Comparison of ENCODE assay signal across 1 cellular context in the genomic region with DNA sequence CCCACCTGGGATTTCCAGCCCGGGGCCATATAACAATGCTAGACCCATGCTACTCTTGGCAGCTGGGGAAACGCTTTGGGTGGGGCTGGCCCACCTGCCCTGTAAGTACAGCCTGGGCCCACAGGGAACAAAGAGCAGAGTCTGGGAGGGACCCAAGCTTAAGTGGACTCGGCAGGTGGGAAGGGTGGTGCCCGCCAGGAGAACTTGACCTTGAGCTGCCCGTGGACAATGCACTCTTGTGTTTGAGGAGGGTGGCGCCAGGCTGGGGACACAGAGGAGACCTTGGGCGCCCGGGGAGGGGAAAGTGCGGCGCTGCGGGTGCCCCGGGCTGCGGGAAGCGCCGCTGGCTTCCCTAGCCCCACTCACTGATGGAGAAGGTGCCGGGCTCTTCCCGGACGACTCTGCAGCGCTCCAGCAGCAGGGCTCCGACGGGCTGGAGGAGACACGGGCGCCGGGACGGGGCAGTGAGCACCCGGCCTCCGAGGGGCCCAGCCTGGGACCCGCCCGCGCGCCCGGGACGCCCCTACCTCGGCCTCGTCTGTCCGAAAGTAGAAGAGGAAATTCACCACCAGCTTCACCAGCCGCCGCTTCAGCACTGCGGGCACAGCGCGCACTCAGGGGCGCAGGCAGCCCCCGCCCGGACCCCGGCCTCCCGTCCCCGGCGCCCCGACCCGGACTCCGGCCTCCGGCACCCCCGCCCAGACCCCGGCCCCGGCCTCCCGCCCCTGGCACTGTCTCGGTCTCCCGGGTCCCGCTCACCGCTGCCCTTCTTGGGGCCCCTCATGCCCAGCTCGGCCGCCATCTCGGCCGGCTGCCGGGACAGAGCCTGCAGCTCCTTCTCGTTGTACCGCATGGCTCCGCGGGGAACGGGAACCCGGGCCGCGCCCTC.
A peak's percentile ranks its signal among the peaks of the same experiment; 100 is the strongest.
TF ChIP-seq lines count a peak whose summit lies in the region.

No MANE protein-coding gene starts in this region.

TF ChIP-seq in HepG2, 621 proteins besides CTCF, POLR2A, EP300 and RAD21 (continued from another document and continues in another):
- TF ChIP-seq, protein P1, sequence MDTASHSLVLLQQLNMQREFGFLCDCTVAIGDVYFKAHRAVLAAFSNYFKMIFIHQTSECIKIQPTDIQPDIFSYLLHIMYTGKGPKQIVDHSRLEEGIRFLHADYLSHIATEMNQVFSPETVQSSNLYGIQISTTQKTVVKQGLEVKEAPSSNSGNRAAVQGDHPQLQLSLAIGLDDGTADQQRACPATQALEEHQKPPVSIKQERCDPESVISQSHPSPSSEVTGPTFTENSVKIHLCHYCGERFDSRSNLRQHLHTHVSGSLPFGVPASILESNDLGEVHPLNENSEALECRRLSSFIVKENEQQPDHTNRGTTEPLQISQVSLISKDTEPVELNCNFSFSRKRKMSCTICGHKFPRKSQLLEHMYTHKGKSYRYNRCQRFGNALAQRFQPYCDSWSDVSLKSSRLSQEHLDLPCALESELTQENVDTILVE (CRISPR knock-in tag; IDR thresholded peaks at IDR 0.05) = no peak
- TF ChIP-seq, protein P2, sequence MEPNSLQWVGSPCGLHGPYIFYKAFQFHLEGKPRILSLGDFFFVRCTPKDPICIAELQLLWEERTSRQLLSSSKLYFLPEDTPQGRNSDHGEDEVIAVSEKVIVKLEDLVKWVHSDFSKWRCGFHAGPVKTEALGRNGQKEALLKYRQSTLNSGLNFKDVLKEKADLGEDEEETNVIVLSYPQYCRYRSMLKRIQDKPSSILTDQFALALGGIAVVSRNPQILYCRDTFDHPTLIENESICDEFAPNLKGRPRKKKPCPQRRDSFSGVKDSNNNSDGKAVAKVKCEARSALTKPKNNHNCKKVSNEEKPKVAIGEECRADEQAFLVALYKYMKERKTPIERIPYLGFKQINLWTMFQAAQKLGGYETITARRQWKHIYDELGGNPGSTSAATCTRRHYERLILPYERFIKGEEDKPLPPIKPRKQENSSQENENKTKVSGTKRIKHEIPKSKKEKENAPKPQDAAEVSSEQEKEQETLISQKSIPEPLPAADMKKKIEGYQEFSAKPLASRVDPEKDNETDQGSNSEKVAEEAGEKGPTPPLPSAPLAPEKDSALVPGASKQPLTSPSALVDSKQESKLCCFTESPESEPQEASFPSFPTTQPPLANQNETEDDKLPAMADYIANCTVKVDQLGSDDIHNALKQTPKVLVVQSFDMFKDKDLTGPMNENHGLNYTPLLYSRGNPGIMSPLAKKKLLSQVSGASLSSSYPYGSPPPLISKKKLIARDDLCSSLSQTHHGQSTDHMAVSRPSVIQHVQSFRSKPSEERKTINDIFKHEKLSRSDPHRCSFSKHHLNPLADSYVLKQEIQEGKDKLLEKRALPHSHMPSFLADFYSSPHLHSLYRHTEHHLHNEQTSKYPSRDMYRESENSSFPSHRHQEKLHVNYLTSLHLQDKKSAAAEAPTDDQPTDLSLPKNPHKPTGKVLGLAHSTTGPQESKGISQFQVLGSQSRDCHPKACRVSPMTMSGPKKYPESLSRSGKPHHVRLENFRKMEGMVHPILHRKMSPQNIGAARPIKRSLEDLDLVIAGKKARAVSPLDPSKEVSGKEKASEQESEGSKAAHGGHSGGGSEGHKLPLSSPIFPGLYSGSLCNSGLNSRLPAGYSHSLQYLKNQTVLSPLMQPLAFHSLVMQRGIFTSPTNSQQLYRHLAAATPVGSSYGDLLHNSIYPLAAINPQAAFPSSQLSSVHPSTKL (CRISPR knock-in tag; IDR thresholded peaks at IDR 0.05) = peak; percentile 44
- TF ChIP-seq, protein P3, sequence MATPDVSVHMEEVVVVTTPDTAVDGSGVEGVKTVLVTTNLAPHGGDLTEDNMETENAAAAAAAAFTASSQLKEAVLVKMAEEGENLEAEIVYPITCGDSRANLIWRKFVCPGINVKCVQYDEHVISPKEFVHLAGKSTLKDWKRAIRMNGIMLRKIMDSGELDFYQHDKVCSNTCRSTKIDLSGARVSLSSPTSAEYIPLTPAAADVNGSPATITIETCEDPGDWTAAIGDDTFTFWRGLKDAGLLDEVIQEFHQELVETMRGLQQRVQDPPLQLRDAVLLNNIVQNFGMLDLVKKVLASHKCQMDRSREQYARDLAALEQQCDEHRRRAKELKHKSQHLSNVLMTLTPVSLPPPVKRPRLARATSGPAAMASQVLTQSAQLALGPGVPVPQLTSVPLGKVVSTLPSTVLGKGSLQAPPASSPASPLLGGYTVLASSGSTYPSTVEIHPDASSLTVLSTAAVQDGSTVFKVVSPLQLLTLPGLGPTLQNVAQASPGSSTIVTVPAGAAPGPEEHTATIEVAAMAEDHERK (CRISPR knock-in tag; IDR thresholded peaks at IDR 0.05; ENCODE audit: low read depth) = no peak
- TF ChIP-seq KLF16 (CRISPR knock-in tag; IDR thresholded peaks at IDR 0.05) = peak in 1 of 2 experiments; percentile 60; a peak in 2 of 4 replicates
- no peak for TF ChIP-seq SRSF4 (IDR thresholded peaks at IDR 0.05; ENCODE audit: low read depth, low read length, poor library complexity, severe bottlenecking)
- TF ChIP-seq ZNF501 (CRISPR knock-in tag; IDR thresholded peaks at IDR 0.05) = no peak
- no peak for TF ChIP-seq RFXAP (CRISPR knock-in tag; IDR thresholded peaks at IDR 0.05; ENCODE audit: borderline replicate concordance)
- TF ChIP-seq HMG20A (CRISPR knock-in tag; IDR thresholded peaks at IDR 0.05; ENCODE audit: borderline replicate concordance) = peak; percentile 23; the same call in 1 of the 2 replicates
- TF ChIP-seq NAIF1 (CRISPR knock-in tag; IDR thresholded peaks at IDR 0.05; ENCODE audit: borderline replicate concordance) = no peak
- TF ChIP-seq SSRP1 (CRISPR knock-in tag; IDR thresholded peaks at IDR 0.05) = no peak
- TF ChIP-seq NCOA2 (CRISPR knock-in tag; IDR thresholded peaks at IDR 0.05) = peak; percentile 40; the same call in 1 of the 2 replicates
- TF ChIP-seq NRL (CRISPR knock-in tag; IDR thresholded peaks at IDR 0.05; ENCODE audit: borderline replicate concordance) = no peak
- TF ChIP-seq HHEX (CRISPR knock-in tag; IDR thresholded peaks at IDR 0.05) = no peak
- TF ChIP-seq MEIS1 (CRISPR knock-in tag; IDR thresholded peaks at IDR 0.05; ENCODE audit: borderline replicate concordance) = no peak
- peak; percentile 47; the same call in 1 of the 2 replicates for TF ChIP-seq SOX13 (IDR thresholded peaks at IDR 0.05)
- peak in 1 of 2 experiments; percentile 91; a peak in 2 of 4 replicates for TF ChIP-seq SOX13 (CRISPR knock-in tag; conservative IDR thresholded peaks at IDR 0.05 in 1 of 2, IDR thresholded peaks at IDR 0.05 in 1 of 2)
- no peak for TF ChIP-seq GFI1 (CRISPR knock-in tag; IDR thresholded peaks at IDR 0.05; ENCODE audit: borderline replicate concordance)
- TF ChIP-seq PAF1 (CRISPR knock-in tag; IDR thresholded peaks at IDR 0.05) = no peak
- TF ChIP-seq KDM2A (CRISPR knock-in tag; IDR thresholded peaks at IDR 0.05; ENCODE audit: borderline replicate concordance, low read depth) = no peak
- no peak for TF ChIP-seq U2AF2 (IDR thresholded peaks at IDR 0.05; ENCODE audit: low read depth, low read length)
- no peak for TF ChIP-seq ONECUT2 (CRISPR knock-in tag; IDR thresholded peaks at IDR 0.05)
- peak; percentile 31; the same call in 1 of the 2 replicates for TF ChIP-seq ZSCAN9 (CRISPR knock-in tag; IDR thresholded peaks at IDR 0.05; ENCODE audit: borderline replicate concordance)
- TF ChIP-seq GTF2F1 (IDR thresholded peaks at IDR 0.05; ENCODE audit: low read length) = no peak
- no peak for TF ChIP-seq ZC3H4 (CRISPR knock-in tag; IDR thresholded peaks at IDR 0.05; ENCODE audit: borderline replicate concordance)
- TF ChIP-seq PRPF4 (IDR thresholded peaks at IDR 0.05; ENCODE audit: low read depth, low read length, poor library complexity, severe bottlenecking) = no peak
- peak; percentile 65; the same call in 1 of the 2 replicates for TF ChIP-seq POLR2AphosphoS5 (IDR thresholded peaks at IDR 0.05; ENCODE audit: low read depth, low read length)
- TF ChIP-seq ZNF614 (CRISPR knock-in tag; IDR thresholded peaks at IDR 0.05; ENCODE audit: borderline replicate concordance) = no peak
- TF ChIP-seq ZNF747 (CRISPR knock-in tag; IDR thresholded peaks at IDR 0.05; ENCODE audit: borderline replicate concordance) = no peak
- 0 out of 2 replicates have a peak, but pooled peaks have one; percentile 28 for TF ChIP-seq MZF1 (CRISPR knock-in tag; IDR thresholded peaks at IDR 0.05; ENCODE audit: borderline replicate concordance)
- TF ChIP-seq, protein P4, sequence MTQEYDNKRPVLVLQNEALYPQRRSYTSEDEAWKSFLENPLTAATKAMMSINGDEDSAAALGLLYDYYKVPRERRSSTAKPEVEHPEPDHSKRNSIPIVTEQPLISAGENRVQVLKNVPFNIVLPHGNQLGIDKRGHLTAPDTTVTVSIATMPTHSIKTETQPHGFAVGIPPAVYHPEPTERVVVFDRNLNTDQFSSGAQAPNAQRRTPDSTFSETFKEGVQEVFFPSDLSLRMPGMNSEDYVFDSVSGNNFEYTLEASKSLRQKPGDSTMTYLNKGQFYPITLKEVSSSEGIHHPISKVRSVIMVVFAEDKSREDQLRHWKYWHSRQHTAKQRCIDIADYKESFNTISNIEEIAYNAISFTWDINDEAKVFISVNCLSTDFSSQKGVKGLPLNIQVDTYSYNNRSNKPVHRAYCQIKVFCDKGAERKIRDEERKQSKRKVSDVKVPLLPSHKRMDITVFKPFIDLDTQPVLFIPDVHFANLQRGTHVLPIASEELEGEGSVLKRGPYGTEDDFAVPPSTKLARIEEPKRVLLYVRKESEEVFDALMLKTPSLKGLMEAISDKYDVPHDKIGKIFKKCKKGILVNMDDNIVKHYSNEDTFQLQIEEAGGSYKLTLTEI (CRISPR knock-in tag; conservative IDR thresholded peaks at IDR 0.05) = no peak
- no peak for TF ChIP-seq KDM4B (CRISPR knock-in tag; IDR thresholded peaks at IDR 0.05)
- TF ChIP-seq MED13 (CRISPR knock-in tag; IDR thresholded peaks at IDR 0.05) = no peak
- no peak for TF ChIP-seq CBFB (CRISPR knock-in tag; IDR thresholded peaks at IDR 0.05)
- TF ChIP-seq MED1 (CRISPR knock-in tag; IDR thresholded peaks at IDR 0.05) = peak; percentile 32; the same call in 1 of the 2 replicates
- TF ChIP-seq ZNF10 (CRISPR knock-in tag; IDR thresholded peaks at IDR 0.05; ENCODE audit: borderline replicate concordance, low read depth) = no peak
- TF ChIP-seq ZNF496 (CRISPR knock-in tag; IDR thresholded peaks at IDR 0.05; ENCODE audit: insufficient replicate concordance) = no peak
- no peak for TF ChIP-seq RAD51 (IDR thresholded peaks at IDR 0.05; ENCODE audit: borderline replicate concordance)
- TF ChIP-seq UBTF (CRISPR knock-in tag; IDR thresholded peaks at IDR 0.05) = peak; percentile 32; the same call in 1 of the 2 replicates
- no peak for TF ChIP-seq RFX1 (IDR thresholded peaks at IDR 0.05)
- no peak for TF ChIP-seq ETS1 (CRISPR knock-in tag; IDR thresholded peaks at IDR 0.05)
- no peak for TF ChIP-seq HDAC6 (IDR thresholded peaks at IDR 0.05; ENCODE audit: low read depth, low read length)
- TF ChIP-seq ZNF761 (CRISPR knock-in tag; conservative IDR thresholded peaks at IDR 0.05) = no peak
- TF ChIP-seq, protein P5, sequence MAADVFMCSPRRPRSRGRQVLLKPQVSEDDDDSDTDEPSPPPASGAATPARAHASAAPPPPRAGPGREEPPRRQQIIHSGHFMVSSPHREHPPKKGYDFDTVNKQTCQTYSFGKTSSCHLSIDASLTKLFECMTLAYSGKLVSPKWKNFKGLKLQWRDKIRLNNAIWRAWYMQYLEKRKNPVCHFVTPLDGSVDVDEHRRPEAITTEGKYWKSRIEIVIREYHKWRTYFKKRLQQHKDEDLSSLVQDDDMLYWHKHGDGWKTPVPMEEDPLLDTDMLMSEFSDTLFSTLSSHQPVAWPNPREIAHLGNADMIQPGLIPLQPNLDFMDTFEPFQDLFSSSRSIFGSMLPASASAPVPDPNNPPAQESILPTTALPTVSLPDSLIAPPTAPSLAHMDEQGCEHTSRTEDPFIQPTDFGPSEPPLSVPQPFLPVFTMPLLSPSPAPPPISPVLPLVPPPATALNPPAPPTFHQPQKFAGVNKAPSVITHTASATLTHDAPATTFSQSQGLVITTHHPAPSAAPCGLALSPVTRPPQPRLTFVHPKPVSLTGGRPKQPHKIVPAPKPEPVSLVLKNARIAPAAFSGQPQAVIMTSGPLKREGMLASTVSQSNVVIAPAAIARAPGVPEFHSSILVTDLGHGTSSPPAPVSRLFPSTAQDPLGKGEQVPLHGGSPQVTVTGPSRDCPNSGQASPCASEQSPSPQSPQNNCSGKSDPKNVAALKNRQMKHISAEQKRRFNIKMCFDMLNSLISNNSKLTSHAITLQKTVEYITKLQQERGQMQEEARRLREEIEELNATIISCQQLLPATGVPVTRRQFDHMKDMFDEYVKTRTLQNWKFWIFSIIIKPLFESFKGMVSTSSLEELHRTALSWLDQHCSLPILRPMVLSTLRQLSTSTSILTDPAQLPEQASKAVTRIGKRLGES (CRISPR knock-in tag; IDR thresholded peaks at IDR 0.05; ENCODE audit: borderline replicate concordance) = no peak
